8 cellular contexts compared by ENCODE assay signal in the genomic region with DNA sequence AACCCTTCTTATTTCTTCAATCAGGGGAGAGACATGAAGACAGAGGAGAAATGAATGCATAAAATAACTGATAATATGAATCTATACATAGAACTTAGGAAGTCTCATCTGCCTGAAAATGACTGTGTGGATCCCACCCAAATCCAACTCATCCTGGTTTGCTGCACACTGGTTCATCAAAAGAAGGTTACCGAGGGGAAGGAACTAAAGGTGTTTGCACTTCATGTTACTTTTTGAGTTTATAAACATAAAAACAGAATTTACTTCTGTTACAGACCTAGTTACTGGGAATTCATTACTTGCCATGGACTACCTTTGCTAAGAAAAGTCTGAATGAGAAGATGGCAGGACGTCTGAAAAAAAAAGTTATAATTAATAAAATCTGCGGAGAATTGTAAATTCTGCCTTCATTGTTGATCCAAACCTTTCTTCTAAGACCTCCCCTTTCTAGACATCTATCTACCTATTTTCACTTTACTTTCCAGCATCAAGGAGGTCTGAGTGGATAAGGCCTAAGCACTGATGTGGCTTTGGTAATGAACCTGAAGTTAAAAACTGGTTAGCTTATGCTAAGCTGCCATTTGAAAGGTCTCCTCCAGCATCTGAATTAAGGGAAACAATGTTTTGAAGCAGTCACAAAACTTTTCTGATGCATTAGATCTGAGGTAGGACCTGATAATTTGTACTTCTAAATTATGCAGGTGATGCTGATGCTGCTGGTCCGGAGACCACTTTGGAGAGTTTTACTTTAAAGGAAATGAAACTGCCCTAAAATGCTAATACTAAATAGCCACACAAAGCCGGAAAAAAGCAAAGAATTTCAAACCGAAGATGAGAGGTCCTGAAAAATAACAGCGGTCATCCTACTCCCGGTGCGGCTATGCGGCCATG.
DNase-seq lines count a peak whose midpoint lies in the region; ATAC-seq and TF ChIP-seq lines count a peak whose summit lies in the region.

No MANE protein-coding gene starts in this region.

- H3K9me3 Mint-ChIP-seq in Caco-2 (ENCODE audit: unreplicated experiment): no peaks in the 10 kb centered on the region

- peak overlapping the region; percentile 89 for H3K9ac ChIP-seq in mesenchymal stem cell (ENCODE audit: low read length)

- H3K4me2 ChIP-seq in mesenchymal stem cell (ENCODE audit: low read length, poor library complexity, severe bottlenecking): peak overlapping the region; percentile 72

- H3K4me3 ChIP-seq in Caco-2 (ENCODE audit: low read depth, low read length) (peak overlapping the region; percentile 53), ascending aorta (peak overlapping the region; percentile 71 to 87), mesenchymal stem cell (ENCODE audit: insufficient read depth in 1 of 2, low read depth in 1 of 2, low read length in 2 of 2) (peak overlapping the region; percentile 62 to 79)

- H3K14ac ChIP-seq in mesenchymal stem cell (ENCODE audit: low read length in 2 of 2): no peak overlapping the region

- H3K27ac ChIP-seq in ascending aorta (peak overlapping the region; percentile 96 to 99), mesenchymal stem cell (ENCODE audit: low read length, poor library complexity, severe bottlenecking) (peak overlapping the region; percentile 61)

- peak overlapping the region; percentile 42 for H2AFZ ChIP-seq in mesenchymal stem cell (ENCODE audit: low read depth, low read length)

- POLR2A ChIA-PET in Caco-2 (lab: Charles Lee): interaction anchor here (0.6 to 1.0 kb wide), 2 partner anchors 13 to 21 kb away, joined by 5 to 11 read pairs; a partner anchor contains a TSS

- H3K36me3 ChIP-seq in Caco-2 (ENCODE audit: control insufficient read depth, insufficient read depth, low read length) (no peaks in the 10 kb centered on the region), ascending aorta (no peaks in the 10 kb centered on the region), mesenchymal stem cell (ENCODE audit: control insufficient read depth in 1 of 2, insufficient read depth in 2 of 2, low read depth in 1 of 2, low read length in 2 of 2) (peaks cover 0 to 3% of the 10 kb centered on the region in 2 experiments)

- peak overlapping the region; percentile 73 for H2BK5ac ChIP-seq in mesenchymal stem cell (ENCODE audit: low read depth, low read length, poor library complexity, severe bottlenecking)

- BruUV-seq in Caco-2 (replicated peaks; lab: Mats Ljungman, UMichigan): TSS peak; percentile 62

- peak overlapping the region; percentile 37 for H3K27ac Mint-ChIP-seq in Caco-2 (ENCODE audit: unreplicated experiment)

- H2AK5ac ChIP-seq in mesenchymal stem cell (ENCODE audit: low read length, severe bottlenecking): no peak overlapping the region

- no peak overlapping the region for H4K8ac ChIP-seq in mesenchymal stem cell (ENCODE audit: low read length)

- DNase-seq in Caco-2: no peak
- DNase-seq in ascending aorta (ENCODE audit: low spot score in 2 of 2): no peak
- no peak for DNase-seq in mesenchymal stem cell
- no peak for DNase-seq in posterior vena cava (ENCODE audit: low spot score)
- DNase-seq in mucosa of gallbladder (ENCODE audit: low spot score): no peak
- DNase-seq in KBM-7: no peak

- H3K4me1 Mint-ChIP-seq in Caco-2 (ENCODE audit: low read depth, unreplicated experiment): peaks cover 10% of the 10 kb centered on the region

- H3K23ac ChIP-seq in mesenchymal stem cell (ENCODE audit: low read length in 2 of 2): no peak overlapping the region

- no peak overlapping the region for H2BK15ac ChIP-seq in mesenchymal stem cell (ENCODE audit: low read depth, poor library complexity, severe bottlenecking)

- CTCF ChIA-PET in Caco-2 (lab: Charles Lee): no interaction called here

- peak overlapping the region in 1 of 2 experiments; percentile 28 for H3K4ac ChIP-seq in mesenchymal stem cell (ENCODE audit: low read depth in 1 of 2, low read length in 2 of 2)

- H3K9me3 ChIP-seq in Caco-2 (no peaks in the 10 kb centered on the region), ascending aorta (no peaks in the 10 kb centered on the region), mesenchymal stem cell (ENCODE audit: control insufficient read depth, low read length) (no peaks in the 10 kb centered on the region)

- intact Hi-C loops in Caco-2 (cut with micrococcal nuclease; ENCODE audit: unreplicated experiment): loop anchor here (1.0 kb wide), 1 partner anchor 13 kb away; a partner anchor contains a TSS
- intact Hi-C loops in ascending aorta (cut with DNase I): loop anchor here (5.0 to 10.0 kb wide), 6 partner anchors 44 to 1301 kb away; a partner anchor contains a TSS
- intact Hi-C loops in posterior vena cava (cut with DNase I): no loop called here

- ATAC-seq in HG02885 (IDR thresholded peaks at IDR 0.05; ENCODE audit: poor library complexity, unreplicated experiment) (peak; percentile 3), GM19324 (IDR thresholded peaks at IDR 0.05; ENCODE audit: low FRiP score, unreplicated experiment) (no peak)

- no peak overlapping the region for H2BK120ac ChIP-seq in mesenchymal stem cell (ENCODE audit: low read depth, low read length)

- H3K4me3 Mint-ChIP-seq in Caco-2 (ENCODE audit: unreplicated experiment): peak overlapping the region; percentile 68

- in situ Hi-C loops in KBM-7 (cut with MboI; ENCODE audit: low pct_unique_long_range_greater_than_20kb, low sequenced_read_pairs): no loop called here

- no peaks in the 10 kb centered on the region for H3K27me3 Mint-ChIP-seq in Caco-2 (ENCODE audit: insufficient read depth, unreplicated experiment)

- WGBS in mesenchymal stem cell: 10% methylated on average over 7 of the region's 10 CpGs

- H3K4me1 ChIP-seq in Caco-2 (peaks cover 6% of the 10 kb centered on the region), ascending aorta (peaks cover 0 to 2% of the 10 kb centered on the region in 2 donors), mesenchymal stem cell (ENCODE audit: control insufficient read depth, insufficient read depth, low read depth, low read length) (peaks cover 2% of the 10 kb centered on the region)

- no peak overlapping the region for H2BK12ac ChIP-seq in mesenchymal stem cell (ENCODE audit: low read length in 2 of 2)

- peak overlapping the region in 1 of 2 experiments; percentile 24 for H3K18ac ChIP-seq in mesenchymal stem cell (ENCODE audit: low read depth in 1 of 2, low read length in 2 of 2)

- H4K91ac ChIP-seq in mesenchymal stem cell (ENCODE audit: low read length): no peak overlapping the region

- H3K27me3 ChIP-seq in Caco-2 (replicated peaks; ENCODE audit: control insufficient read depth, insufficient read depth, low read length) (no peaks in the 10 kb centered on the region), ascending aorta (no peaks in the 10 kb centered on the region), mesenchymal stem cell (ENCODE audit: control insufficient read depth in 1 of 2, insufficient read depth in 1 of 2, low read length in 2 of 2) (no peaks in the 10 kb centered on the region)

- no peak for TF ChIP-seq CTCF in Caco-2 (IDR thresholded peaks at IDR 0.05; ENCODE audit: insufficient read depth in 1 of 2, low read depth in 1 of 2, low read length in 1 of 2, severe bottlenecking in 1 of 2, unreplicated experiment in 1 of 2)
- no peak for TF ChIP-seq CTCF in ascending aorta (IDR thresholded peaks at IDR 0.05)

- peaks cover 23% of the 10 kb centered on the region for H3K36me3 Mint-ChIP-seq in Caco-2 (ENCODE audit: insufficient read depth, unreplicated experiment)

- peaks cover 10% of the 10 kb centered on the region for H3K79me1 ChIP-seq in mesenchymal stem cell (replicated peaks; ENCODE audit: low read length, poor library complexity, severe bottlenecking)

Comparison
In these comparisons a context has a peak if more than half of its experiments do, and no peak if none do; other contexts are left out.
1. intact Hi-C loops: an anchor here in Caco-2 (1.0 kb wide) and ascending aorta (5.0 to 10.0 kb wide); none called in posterior vena cava.